Comparison of ENCODE assay signal across 1 cellular context in the genomic region with DNA sequence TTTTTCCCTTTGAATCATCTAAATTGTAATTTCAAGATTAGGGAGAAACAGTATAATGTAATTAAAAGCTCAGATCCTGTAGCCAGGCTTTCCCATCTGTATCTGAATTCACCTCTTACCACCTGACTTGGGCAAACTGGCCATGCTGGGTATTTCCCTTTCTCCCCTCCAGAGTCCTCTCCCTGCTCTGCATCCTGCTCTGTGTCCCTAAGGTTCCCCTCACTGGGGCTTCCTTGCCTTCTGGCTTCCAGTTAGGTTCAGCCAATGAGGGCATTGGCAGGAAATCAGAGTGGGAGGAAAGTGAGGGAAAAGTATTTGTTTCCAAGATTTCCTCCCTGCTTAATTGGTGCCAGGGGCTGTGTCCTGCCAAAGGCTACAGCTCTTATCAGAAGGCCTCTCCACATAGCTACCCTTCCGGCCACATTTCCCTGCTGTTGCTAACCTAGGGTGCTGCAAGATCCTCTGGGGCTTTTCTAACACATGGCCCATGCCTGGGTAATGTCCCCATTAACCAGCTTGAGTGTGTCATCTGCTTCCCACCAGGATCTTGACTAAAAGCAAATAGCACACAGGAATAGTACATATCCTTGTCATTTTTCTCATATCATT.
TF ChIP-seq lines count a peak whose summit lies in the region.

No MANE protein-coding gene starts in this region.

TF ChIP-seq in WTC11, 78 proteins besides CTCF, POLR2A, EP300 and RAD21 (continued from another document):
- TF ChIP-seq, protein P1, sequence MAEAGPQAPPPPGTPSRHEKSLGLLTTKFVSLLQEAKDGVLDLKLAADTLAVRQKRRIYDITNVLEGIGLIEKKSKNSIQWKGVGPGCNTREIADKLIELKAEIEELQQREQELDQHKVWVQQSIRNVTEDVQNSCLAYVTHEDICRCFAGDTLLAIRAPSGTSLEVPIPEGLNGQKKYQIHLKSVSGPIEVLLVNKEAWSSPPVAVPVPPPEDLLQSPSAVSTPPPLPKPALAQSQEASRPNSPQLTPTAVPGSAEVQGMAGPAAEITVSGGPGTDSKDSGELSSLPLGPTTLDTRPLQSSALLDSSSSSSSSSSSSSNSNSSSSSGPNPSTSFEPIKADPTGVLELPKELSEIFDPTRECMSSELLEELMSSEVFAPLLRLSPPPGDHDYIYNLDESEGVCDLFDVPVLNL (CRISPR knock-in tag; IDR thresholded peaks at IDR 0.05; ENCODE audit: borderline replicate concordance, low read depth), result no peak
- no peak for TF ChIP-seq SOX15 (CRISPR knock-in tag; IDR thresholded peaks at IDR 0.05)
- no peak for TF ChIP-seq OVOL2 (CRISPR knock-in tag; IDR thresholded peaks at IDR 0.05; ENCODE audit: borderline replicate concordance)
- TF ChIP-seq NFYB (CRISPR knock-in tag; conservative IDR thresholded peaks at IDR 0.05; ENCODE audit: low read depth), result no peak
- TF ChIP-seq, protein P2, sequence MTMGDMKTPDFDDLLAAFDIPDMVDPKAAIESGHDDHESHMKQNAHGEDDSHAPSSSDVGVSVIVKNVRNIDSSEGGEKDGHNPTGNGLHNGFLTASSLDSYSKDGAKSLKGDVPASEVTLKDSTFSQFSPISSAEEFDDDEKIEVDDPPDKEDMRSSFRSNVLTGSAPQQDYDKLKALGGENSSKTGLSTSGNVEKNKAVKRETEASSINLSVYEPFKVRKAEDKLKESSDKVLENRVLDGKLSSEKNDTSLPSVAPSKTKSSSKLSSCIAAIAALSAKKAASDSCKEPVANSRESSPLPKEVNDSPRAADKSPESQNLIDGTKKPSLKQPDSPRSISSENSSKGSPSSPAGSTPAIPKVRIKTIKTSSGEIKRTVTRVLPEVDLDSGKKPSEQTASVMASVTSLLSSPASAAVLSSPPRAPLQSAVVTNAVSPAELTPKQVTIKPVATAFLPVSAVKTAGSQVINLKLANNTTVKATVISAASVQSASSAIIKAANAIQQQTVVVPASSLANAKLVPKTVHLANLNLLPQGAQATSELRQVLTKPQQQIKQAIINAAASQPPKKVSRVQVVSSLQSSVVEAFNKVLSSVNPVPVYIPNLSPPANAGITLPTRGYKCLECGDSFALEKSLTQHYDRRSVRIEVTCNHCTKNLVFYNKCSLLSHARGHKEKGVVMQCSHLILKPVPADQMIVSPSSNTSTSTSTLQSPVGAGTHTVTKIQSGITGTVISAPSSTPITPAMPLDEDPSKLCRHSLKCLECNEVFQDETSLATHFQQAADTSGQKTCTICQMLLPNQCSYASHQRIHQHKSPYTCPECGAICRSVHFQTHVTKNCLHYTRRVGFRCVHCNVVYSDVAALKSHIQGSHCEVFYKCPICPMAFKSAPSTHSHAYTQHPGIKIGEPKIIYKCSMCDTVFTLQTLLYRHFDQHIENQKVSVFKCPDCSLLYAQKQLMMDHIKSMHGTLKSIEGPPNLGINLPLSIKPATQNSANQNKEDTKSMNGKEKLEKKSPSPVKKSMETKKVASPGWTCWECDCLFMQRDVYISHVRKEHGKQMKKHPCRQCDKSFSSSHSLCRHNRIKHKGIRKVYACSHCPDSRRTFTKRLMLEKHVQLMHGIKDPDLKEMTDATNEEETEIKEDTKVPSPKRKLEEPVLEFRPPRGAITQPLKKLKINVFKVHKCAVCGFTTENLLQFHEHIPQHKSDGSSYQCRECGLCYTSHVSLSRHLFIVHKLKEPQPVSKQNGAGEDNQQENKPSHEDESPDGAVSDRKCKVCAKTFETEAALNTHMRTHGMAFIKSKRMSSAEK (CRISPR knock-in tag; IDR thresholded peaks at IDR 0.05; ENCODE audit: borderline replicate concordance), result no peak
- TF ChIP-seq, protein P3, sequence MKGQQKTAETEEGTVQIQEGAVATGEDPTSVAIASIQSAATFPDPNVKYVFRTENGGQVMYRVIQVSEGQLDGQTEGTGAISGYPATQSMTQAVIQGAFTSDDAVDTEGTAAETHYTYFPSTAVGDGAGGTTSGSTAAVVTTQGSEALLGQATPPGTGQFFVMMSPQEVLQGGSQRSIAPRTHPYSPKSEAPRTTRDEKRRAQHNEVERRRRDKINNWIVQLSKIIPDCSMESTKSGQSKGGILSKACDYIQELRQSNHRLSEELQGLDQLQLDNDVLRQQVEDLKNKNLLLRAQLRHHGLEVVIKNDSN (CRISPR knock-in tag; IDR thresholded peaks at IDR 0.05), result no peak
- TF ChIP-seq, protein P4, sequence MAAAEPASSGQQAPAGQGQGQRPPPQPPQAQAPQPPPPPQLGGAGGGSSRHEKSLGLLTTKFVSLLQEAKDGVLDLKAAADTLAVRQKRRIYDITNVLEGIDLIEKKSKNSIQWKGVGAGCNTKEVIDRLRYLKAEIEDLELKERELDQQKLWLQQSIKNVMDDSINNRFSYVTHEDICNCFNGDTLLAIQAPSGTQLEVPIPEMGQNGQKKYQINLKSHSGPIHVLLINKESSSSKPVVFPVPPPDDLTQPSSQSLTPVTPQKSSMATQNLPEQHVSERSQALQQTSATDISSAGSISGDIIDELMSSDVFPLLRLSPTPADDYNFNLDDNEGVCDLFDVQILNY (CRISPR knock-in tag; IDR thresholded peaks at IDR 0.05), result no peak
- TF ChIP-seq, protein P5, sequence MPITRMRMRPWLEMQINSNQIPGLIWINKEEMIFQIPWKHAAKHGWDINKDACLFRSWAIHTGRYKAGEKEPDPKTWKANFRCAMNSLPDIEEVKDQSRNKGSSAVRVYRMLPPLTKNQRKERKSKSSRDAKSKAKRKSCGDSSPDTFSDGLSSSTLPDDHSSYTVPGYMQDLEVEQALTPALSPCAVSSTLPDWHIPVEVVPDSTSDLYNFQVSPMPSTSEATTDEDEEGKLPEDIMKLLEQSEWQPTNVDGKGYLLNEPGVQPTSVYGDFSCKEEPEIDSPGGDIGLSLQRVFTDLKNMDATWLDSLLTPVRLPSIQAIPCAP (CRISPR knock-in tag; IDR thresholded peaks at IDR 0.05), result no peak
